ENCODE assay signal across 8 cellular contexts in genomic region chr1:52033190-52034049, GRCh38. TPM values are rescaled to one million over a fixed set of nuclear protein-coding genes. Genes with fewer than 3 reads are reported as not detected.
A peak's percentile ranks its signal among the peaks of the same experiment; 100 is the strongest.
DNase-seq lines count a peak whose midpoint lies in the region; ATAC-seq and TF ChIP-seq lines count a peak whose summit lies in the region.

KTI12 (minus strand) TSS chr1:52033810; CDS start chr1:52033761, 49 bp downstream.

- H3K27me3 ChIP-seq in DOHH2 (ENCODE audit: control insufficient read depth, low read length): no peaks in the 10 kb centered on the region
- no peaks in the 10 kb centered on the region for H3K27me3 ChIP-seq in GM23338 (ENCODE audit: insufficient read depth)

- H3K9me2 ChIP-seq in DOHH2 (replicated peaks; ENCODE audit: control insufficient read depth, low read length): no peaks in the 10 kb centered on the region
- no peaks in the 10 kb centered on the region for H3K9me2 ChIP-seq in GM23338 (ENCODE audit: insufficient read depth)

- ATAC-seq in GM23338 (peak; percentile 94), naive B cell (ENCODE audit: low read depth in 2 of 2) (peak; percentile 96 to 97)
- ATAC-seq in stimulated activated memory B cell treated with anti-CD40 and anti-IgM and Interleukin-4, amounts not matched to agents 10 μg/mL and 1 μg/mL and 100 μg/mL, for 72 hours: peak; percentile 97

- H3K4me3 ChIP-seq in DOHH2 (ENCODE audit: low read length) (peak within 1 kb of the TSS; percentile 93), GM23338 (peak within 1 kb of the TSS; percentile 78)

- DNase-seq in GM23338 (ENCODE audit: low spot score) (peak; percentile 95), Kasumi-1 (lab: John Stamatoyannopoulos, UW) (peak; percentile 91 to 94), RPMI7951 (ENCODE audit: low read depth) (peak; percentile 92), fibroblast of gingiva (ENCODE audit: low read depth) (peak; percentile 91), naive B cell (peak; percentile 84)
- DNase-seq in activated T-helper 1 cell treated with anti-CD3 and anti-CD28 coated beads, Interleukin-12 subunit alpha, Interleukin-12 subunit beta, Interleukin-2, Interleukin-4 antibody, amounts not matched to agents 30 ng/mL and 10 ng/mL and 1 ng/mL, durations not matched to agents 14 hours and 24 hours and 36 hours (ENCODE audit: low spot score): peak; percentile 84

- TF ChIP-seq CTCF in DOHH2 (IDR thresholded peaks at IDR 0.05; ENCODE audit: low read depth, low read length, poor library complexity, severe bottlenecking) (no peak), GM23338 (conservative IDR thresholded peaks at IDR 0.05; ENCODE audit: low read depth in 2 of 2) (no peak)

- intact Hi-C loops in activated T-helper 1 cell treated with anti-CD3 and anti-CD28 coated beads, Interleukin-12 subunit alpha, Interleukin-12 subunit beta, Interleukin-2, Interleukin-4 antibody, amounts not matched to agents 30 ng/mL and 10 ng/mL and 1 ng/mL, durations not matched to agents 14 hours and 24 hours and 36 hours (cut with micrococcal nuclease): loop anchor here (1.0 to 10.0 kb wide), 6 partner anchors 23 to 799 kb away; partner anchors contain the start of genes BTF3L4, NRDC and RNF11

- H3K79me2 ChIP-seq in DOHH2 (ENCODE audit: control insufficient read depth, low read length): peaks cover 46% of the 10 kb centered on the region
- peaks cover 30% of the 10 kb centered on the region for H3K79me2 ChIP-seq in GM23338 (replicated peaks; ENCODE audit: insufficient read depth)

- no peaks in the 10 kb centered on the region for H3K9me3 ChIP-seq in DOHH2 (ENCODE audit: control insufficient read depth, insufficient read depth, low read length)

- H3K27me3 Mint-ChIP-seq in GM23338 (ENCODE audit: insufficient read depth, low read depth, poor library complexity) (peaks cover 3% of the 10 kb centered on the region), naive B cell (no peaks in the 10 kb centered on the region)
- H3K27me3 Mint-ChIP-seq in activated T-helper 1 cell treated with anti-CD3 and anti-CD28 coated beads, Interleukin-12 subunit alpha, Interleukin-12 subunit beta, Interleukin-2, Interleukin-4 antibody, amounts not matched to agents 30 ng/mL and 10 ng/mL and 1 ng/mL, durations not matched to agents 14 hours and 24 hours and 36 hours (ENCODE audit: insufficient read depth): no peaks in the 10 kb centered on the region
- no peaks in the 10 kb centered on the region for H3K27me3 Mint-ChIP-seq in stimulated activated memory B cell treated with anti-CD40 and anti-IgM and Interleukin-4, amounts not matched to agents 10 μg/mL and 1 μg/mL and 100 μg/mL, for 72 hours

- peak within 1 kb of the TSS; percentile 91 for H3K4me3 Mint-ChIP-seq in GM23338
- H3K4me3 Mint-ChIP-seq in activated T-helper 1 cell treated with anti-CD3 and anti-CD28 coated beads, Interleukin-12 subunit alpha, Interleukin-12 subunit beta, Interleukin-2, Interleukin-4 antibody, amounts not matched to agents 30 ng/mL and 10 ng/mL and 1 ng/mL, durations not matched to agents 14 hours and 24 hours and 36 hours: peak within 1 kb of the TSS; percentile 93
- peak within 1 kb of the TSS; percentile 90 to 97 (median 94) for H3K4me3 Mint-ChIP-seq in naive B cell
- peak within 1 kb of the TSS; percentile 93 for H3K4me3 Mint-ChIP-seq in stimulated activated memory B cell treated with anti-CD40 and anti-IgM and Interleukin-4, amounts not matched to agents 10 μg/mL and 1 μg/mL and 100 μg/mL, for 72 hours

- H3K27ac Mint-ChIP-seq in GM23338 (peak within 1 kb of the TSS; percentile 93), naive B cell (peak within 1 kb of the TSS; percentile 94 to 96 (median 95))
- H3K27ac Mint-ChIP-seq in activated T-helper 1 cell treated with anti-CD3 and anti-CD28 coated beads, Interleukin-12 subunit alpha, Interleukin-12 subunit beta, Interleukin-2, Interleukin-4 antibody, amounts not matched to agents 30 ng/mL and 10 ng/mL and 1 ng/mL, durations not matched to agents 14 hours and 24 hours and 36 hours: peak within 1 kb of the TSS; percentile 89
- peak within 1 kb of the TSS; percentile 98 for H3K27ac Mint-ChIP-seq in stimulated activated memory B cell treated with anti-CD40 and anti-IgM and Interleukin-4, amounts not matched to agents 10 μg/mL and 1 μg/mL and 100 μg/mL, for 72 hours

- peaks cover 25% of the 10 kb centered on the region for H3K4me1 ChIP-seq in DOHH2 (ENCODE audit: control insufficient read depth, low read length)
- H3K4me1 ChIP-seq in GM23338 (ENCODE audit: insufficient read depth): peaks cover 15% of the 10 kb centered on the region

- H3K9me3 Mint-ChIP-seq in GM23338: no peaks in the 10 kb centered on the region
- H3K9me3 Mint-ChIP-seq in activated T-helper 1 cell treated with anti-CD3 and anti-CD28 coated beads, Interleukin-12 subunit alpha, Interleukin-12 subunit beta, Interleukin-2, Interleukin-4 antibody, amounts not matched to agents 30 ng/mL and 10 ng/mL and 1 ng/mL, durations not matched to agents 14 hours and 24 hours and 36 hours: no peaks in the 10 kb centered on the region
- no peaks in the 10 kb centered on the region for H3K9me3 Mint-ChIP-seq in naive B cell
- H3K9me3 Mint-ChIP-seq in stimulated activated memory B cell treated with anti-CD40 and anti-IgM and Interleukin-4, amounts not matched to agents 10 μg/mL and 1 μg/mL and 100 μg/mL, for 72 hours: no peaks in the 10 kb centered on the region

- H3K27ac ChIP-seq in DOHH2 (ENCODE audit: low read depth, low read length): peak within 1 kb of the TSS; percentile 40
- H3K27ac ChIP-seq in GM23338 (ENCODE audit: low read depth): peak within 1 kb of the TSS; percentile 57

- peak within 1 kb of the TSS; percentile 84 for H3K4me2 ChIP-seq in DOHH2 (ENCODE audit: low read length)
- peak within 1 kb of the TSS; percentile 93 for H3K4me2 ChIP-seq in GM23338

- H3F3A ChIP-seq in DOHH2 (ENCODE audit: control insufficient read depth, insufficient read depth): peaks cover 16% of the 10 kb centered on the region
- H3F3A ChIP-seq in GM23338 (replicated peaks; ENCODE audit: low read depth): peaks cover 11% of the 10 kb centered on the region

- peaks cover 18% of the 10 kb centered on the region for H3K4me1 Mint-ChIP-seq in GM23338
- peaks cover 39% of the 10 kb centered on the region for H3K4me1 Mint-ChIP-seq in activated T-helper 1 cell treated with anti-CD3 and anti-CD28 coated beads, Interleukin-12 subunit alpha, Interleukin-12 subunit beta, Interleukin-2, Interleukin-4 antibody, amounts not matched to agents 30 ng/mL and 10 ng/mL and 1 ng/mL, durations not matched to agents 14 hours and 24 hours and 36 hours (ENCODE audit: low read depth)
- H3K4me1 Mint-ChIP-seq in naive B cell: peaks cover 25 to 36% (median 32%) of the 10 kb centered on the region in 3 donors
- peaks cover 38% of the 10 kb centered on the region for H3K4me1 Mint-ChIP-seq in stimulated activated memory B cell treated with anti-CD40 and anti-IgM and Interleukin-4, amounts not matched to agents 10 μg/mL and 1 μg/mL and 100 μg/mL, for 72 hours

- H3K36me3 Mint-ChIP-seq in GM23338 (ENCODE audit: low read depth) (peaks cover 31% of the 10 kb centered on the region), naive B cell (peaks cover 0 to 4% of the 10 kb centered on the region in 2 donors)
- peaks cover 43% of the 10 kb centered on the region for H3K36me3 Mint-ChIP-seq in activated T-helper 1 cell treated with anti-CD3 and anti-CD28 coated beads, Interleukin-12 subunit alpha, Interleukin-12 subunit beta, Interleukin-2, Interleukin-4 antibody, amounts not matched to agents 30 ng/mL and 10 ng/mL and 1 ng/mL, durations not matched to agents 14 hours and 24 hours and 36 hours (ENCODE audit: low read depth)
- peaks cover 32% of the 10 kb centered on the region for H3K36me3 Mint-ChIP-seq in stimulated activated memory B cell treated with anti-CD40 and anti-IgM and Interleukin-4, amounts not matched to agents 10 μg/mL and 1 μg/mL and 100 μg/mL, for 72 hours

- H4K20me1 ChIP-seq in DOHH2 (ENCODE audit: control insufficient read depth, insufficient read depth, low read depth, low read length) (peaks cover 14% of the 10 kb centered on the region; the same call in 1 of the 2 replicates), GM23338 (replicated peaks; ENCODE audit: insufficient read depth) (peaks cover 14% of the 10 kb centered on the region)

- H2AFZ ChIP-seq in GM23338: peak within 1 kb of the TSS; percentile 50

- H3K36me3 ChIP-seq in DOHH2 (ENCODE audit: control insufficient read depth, low read length) (peaks cover 48% of the 10 kb centered on the region), GM23338 (ENCODE audit: insufficient read depth) (peaks cover 7% of the 10 kb centered on the region; the same call in 1 of the 2 replicates)

TF ChIP-seq in GM23338, 12 proteins besides CTCF, POLR2A, EP300 and RAD21 (continues in another document):
- TF ChIP-seq ZNF331 (CRISPR knock-in tag; IDR thresholded peaks at IDR 0.05; ENCODE audit: low read depth): no peak
- peak; percentile 63 for TF ChIP-seq CREB1 (CRISPR knock-in tag; IDR thresholded peaks at IDR 0.05; ENCODE audit: low read depth)
- no peak for TF ChIP-seq ZNF114 (CRISPR knock-in tag; IDR thresholded peaks at IDR 0.05)
- peak; percentile 80 for TF ChIP-seq POLR2AphosphoS5 (IDR thresholded peaks at IDR 0.05; ENCODE audit: low read depth)
- TF ChIP-seq EZH2 (IDR thresholded peaks at IDR 0.05; ENCODE audit: low read depth, unreplicated experiment): no peak
- TF ChIP-seq ETS1 (IDR thresholded peaks at IDR 0.05): peak; percentile 59; the same call in 1 of the 2 replicates
- TF ChIP-seq JUNB (IDR thresholded peaks at IDR 0.05; ENCODE audit: unreplicated experiment): no peak
- no peak for TF ChIP-seq EZH2phosphoT487 (IDR thresholded peaks at IDR 0.05; ENCODE audit: unreplicated experiment)

RNA-seq across cellular contexts. Expression of gene KTI12, which starts in this region (rescaled TPM):
- total RNA-seq in GM23338 (2014; rRNA removed; shearing (Covaris generic)): 12.0 and 13.0 TPM in 2 replicates
- polyA plus RNA-seq in GM23338 (2016; fragmentation: Nextera tagmentation; extraction: Ambion mirVana) (8.7 and 9.5 TPM in 2 replicates), naive B cell (ENCODE audit: low read depth in 6 of 6) (10 to 100 TPM; 24.3 to 34.9 (median 28.1) TPM)
- total RNA-seq in RPMI7951 (2014; rRNA removed; shearing (Covaris generic)): 12.4 and 15.0 TPM in 2 replicates
- 21.6 and 22.4 TPM in 2 replicates for total RNA-seq in activated T-helper 1 cell treated with anti-CD3 and anti-CD28 coated beads, Interleukin-12 subunit alpha, Interleukin-12 subunit beta, Interleukin-2, Interleukin-4 antibody, amounts not matched to agents 30 ng/mL and 10 ng/mL and 1 ng/mL, durations not matched to agents 14 hours and 24 hours and 36 hours

Comparison
In these comparisons a context has a peak if more than half of its experiments do, and no peak if none do; other contexts are left out.
1. Peak in every context shown above with its lines: DNase-seq, ATAC-seq, H3K4me3 ChIP-seq and H3K27ac ChIP-seq.